27 cellular contexts compared by ENCODE assay signal in the genomic region with DNA sequence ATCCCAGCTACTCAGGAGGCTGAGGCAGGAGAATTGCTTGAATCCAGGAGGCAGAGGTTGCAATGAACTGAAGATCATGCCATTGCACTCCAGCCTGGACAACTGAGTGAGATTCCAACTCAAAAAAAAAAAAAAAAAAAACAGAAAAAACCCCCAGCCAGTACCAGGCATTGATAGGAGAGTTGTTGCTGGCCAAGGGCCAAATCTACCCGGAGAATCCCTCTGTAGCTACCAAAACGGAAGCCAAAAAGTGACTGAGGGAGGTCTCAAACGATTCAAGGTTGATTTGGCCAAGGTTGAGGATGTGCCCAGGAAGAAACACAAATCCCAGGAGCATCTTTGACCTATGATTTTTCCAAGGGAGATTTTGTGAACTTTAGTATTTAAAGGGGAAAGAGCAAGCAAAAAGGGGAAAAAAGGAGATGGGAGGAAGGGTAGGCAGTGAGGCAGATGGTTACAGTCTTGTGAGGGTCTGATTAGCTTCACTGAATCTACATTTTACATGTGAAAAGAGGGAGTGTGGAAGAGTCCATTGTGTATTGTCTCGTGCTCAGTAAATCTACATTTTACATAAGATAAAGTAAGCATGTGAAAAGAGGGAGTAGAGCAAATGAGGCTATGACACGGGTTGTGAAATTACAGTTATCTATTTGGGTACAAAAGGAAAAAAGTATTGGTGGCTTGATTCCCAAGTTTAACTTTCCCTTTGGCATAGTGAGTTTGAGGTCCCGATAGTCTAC.
"Had no signal": no experiment of that assay in that cellular context is flagged by ENCODE, and none has a peak within 500 bp of the region (broad histone marks: within the 10 kb centered on the region; RNA-seq: fewer than 3 reads in every experiment).

No MANE protein-coding gene starts in this region.

- H3K9me3 Mint-ChIP-seq: dendritic cell treated with granulocyte-macrophage colony-stimulating factor and Interleukin-4, amounts not matched to agents 40 ng/mL and 50 ng/mL, for 4 days; effector memory CD8-positive, alpha-beta T cell; endodermal cell; mesothelial cell of epicardium; naive B cell had no signal

- H3K27me3 ChIP-seq: colonic mucosa, esophagus squamous epithelium, gastrocnemius medialis, heart right ventricle had no signal

- H3K4me1 ChIP-seq: colonic mucosa, lower lobe of right lung had no signal

- ATAC-seq: effector memory CD8-positive, alpha-beta T cell; esophagus mucosa; gastrocnemius medialis; heart right ventricle; left cardiac atrium; left ventricle myocardium superior; lower lobe of right lung; mucosa of descending colon; naive thymus-derived CD8-positive, alpha-beta T cell had no signal

- FAIRE-seq: endometrium, islet of Langerhans, keratinocyte had no signal

- H3K4me3 Mint-ChIP-seq: dendritic cell treated with granulocyte-macrophage colony-stimulating factor and Interleukin-4, amounts not matched to agents 40 ng/mL and 50 ng/mL, for 4 days; effector memory CD8-positive, alpha-beta T cell; endodermal cell; mesothelial cell of epicardium; naive B cell; naive thymus-derived CD8-positive, alpha-beta T cell had no signal

- H3K36me3 ChIP-seq: colonic mucosa, esophagus squamous epithelium, gastrocnemius medialis, heart right ventricle, lower lobe of right lung had no signal

- H3K4me3 ChIP-seq: colonic mucosa, esophagus squamous epithelium, gastrocnemius medialis, heart right ventricle, lower lobe of right lung, mucosa of descending colon had no signal

- H3K27ac Mint-ChIP-seq: dendritic cell treated with granulocyte-macrophage colony-stimulating factor and Interleukin-4, amounts not matched to agents 40 ng/mL and 50 ng/mL, for 4 days; effector memory CD8-positive, alpha-beta T cell; endodermal cell; mesothelial cell of epicardium; naive B cell; naive thymus-derived CD8-positive, alpha-beta T cell had no signal

- DNase-seq: colonic mucosa; cortex of kidney; effector CD8-positive, alpha-beta T cell; effector memory CD8-positive, alpha-beta T cell; endodermal cell; erythroblast; esophagus squamous epithelium; foreskin fibroblast; foreskin melanocyte; gastrocnemius medialis; glutamatergic neuron; heart right ventricle; hippocampal formation; left cardiac atrium; left ventricle myocardium superior; lower lobe of right lung; mesenchymal stem cell; mucosa of descending colon; naive B cell; naive thymus-derived CD8-positive, alpha-beta T cell had no signal

- H3K27me3 Mint-ChIP-seq: dendritic cell treated with granulocyte-macrophage colony-stimulating factor and Interleukin-4, amounts not matched to agents 40 ng/mL and 50 ng/mL, for 4 days; effector memory CD8-positive, alpha-beta T cell; naive B cell; naive thymus-derived CD8-positive, alpha-beta T cell had no signal

- H3K36me3 Mint-ChIP-seq: mesothelial cell of epicardium had no signal

- H3K27ac ChIP-seq: colonic mucosa, epithelial cell of prostate, esophagus squamous epithelium, gastrocnemius medialis, heart right ventricle, lower lobe of right lung had no signal

- H3K9me3 ChIP-seq: colonic mucosa, esophagus squamous epithelium, gastrocnemius medialis, heart right ventricle, lower lobe of right lung, mucosa of descending colon had no signal
